Comparison of ENCODE assay signal across 29 cellular contexts in the genomic region with DNA sequence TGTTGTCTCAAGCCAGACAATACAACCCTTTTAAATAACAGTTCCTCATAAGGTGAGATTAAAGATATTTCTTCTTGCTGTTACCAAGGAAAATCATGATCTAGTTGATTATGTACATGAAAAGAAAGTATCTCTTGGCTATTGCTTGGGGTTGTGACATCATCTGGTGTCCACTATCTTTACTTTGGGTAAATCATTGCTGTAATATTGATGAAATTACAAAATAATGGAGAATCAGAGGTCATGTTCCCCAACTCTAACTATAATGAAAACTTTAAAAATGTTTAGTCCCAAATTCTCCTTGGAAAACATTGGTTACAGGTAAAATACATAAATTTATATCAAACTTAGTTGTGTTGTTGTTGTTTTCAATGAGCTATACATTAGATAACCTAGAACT.
"Had no signal": no experiment of that assay in that cellular context is flagged by ENCODE, and none has a peak within 500 bp of the region (broad histone marks: within the 10 kb centered on the region; RNA-seq: fewer than 3 reads in every experiment).

No MANE protein-coding gene starts in this region.

- H3K9me3 ChIP-seq: stomach, suprapubic skin, testis, thoracic aorta, thyroid gland, tibial artery, tibial nerve, transverse colon, upper lobe of left lung, upper lobe of right lung, uterus, vagina had no signal

- ATAC-seq: stimulated activated memory B cell treated with anti-CD40 and anti-IgM and Interleukin-4, amounts not matched to agents 10 μg/mL and 1 μg/mL and 100 μg/mL, for 72 hours; stimulated activated naive B cell treated with anti-CD40 and anti-IgM and Interleukin-4, amounts not matched to agents 10 μg/mL and 1 μg/mL and 100 μg/mL, for 72 hours; stimulated activated naive CD8-positive, alpha-beta T cell treated with anti-CD3 and anti-CD28 coated beads, Interleukin-15, amount 100 ng/mL, for 72 hours; stimulated activated naive CD8-positive, alpha-beta T cell treated with anti-CD3 and anti-CD28 coated beads, Interleukin-15, Interleukin-2, amounts not matched to agents 100 U/mL and 50 U/mL, for 24 hours; upper lobe of right lung had no signal

- DNase-seq: stimulated activated CD4-positive, alpha-beta T cell treated with anti-CD3 and anti-CD28 coated beads, Interleukin-2, amount 100 ng/mL, for 48 hours; stimulated activated CD4-positive, alpha-beta T cell treated with anti-CD3 and anti-CD28 coated beads, Interleukin-4, amount 100 ng/mL, for 1 hour; stimulated activated CD4-positive, alpha-beta T cell treated with anti-CD3 and anti-CD28 coated beads, Interleukin-4, amount 100 ng/mL, for 24 hours; stimulated activated CD4-positive, alpha-beta T cell treated with anti-CD3 and anti-CD28 coated beads, Interleukin-4, amount 100 ng/mL, for 4 hours; stimulated activated CD8-positive, alpha-beta memory T cell treated with anti-CD3 and anti-CD28 coated beads, Interleukin-4, amount 100 ng/mL, for 48 hours; stimulated activated naive B cell treated with anti-CD40 and anti-IgM and Interleukin-4, amounts not matched to agents 10 μg/mL and 1 μg/mL and 100 μg/mL, for 72 hours; stimulated activated naive CD4-positive, alpha-beta T cell; stimulated activated naive CD4-positive, alpha-beta T cell treated with Interleukin-2 at 50 U/mL for 16 hours; stimulated activated naive CD8-positive, alpha-beta T cell treated with anti-CD3 and anti-CD28 coated beads, Interleukin-15, amount 100 ng/mL, for 72 hours; stimulated activated naive CD8-positive, alpha-beta T cell treated with anti-CD3 and anti-CD28 coated beads, Interleukin-15, Interleukin-2, amounts not matched to agents 100 U/mL and 50 U/mL, for 24 hours; stomach; substantia nigra; testis; thyroid gland; tibial artery; transverse colon; trophoblast cell; upper lobe of left lung; upper lobe of right lung; uterus had no signal

- H3K27ac Mint-ChIP-seq: stimulated activated effector memory CD8-positive, alpha-beta T cell treated with anti-CD3 and anti-CD28 coated beads, Interleukin-12 subunit alpha, Interleukin-12 subunit beta, amount 100 ng/mL, for 72 hours; stimulated activated memory B cell treated with anti-CD40 and anti-IgM and Interleukin-4, amounts not matched to agents 10 μg/mL and 1 μg/mL and 100 μg/mL, for 72 hours; stimulated activated naive B cell treated with anti-CD40 and anti-IgM and Interleukin-4, amounts not matched to agents 10 μg/mL and 1 μg/mL and 100 μg/mL, for 72 hours; stimulated activated naive CD8-positive, alpha-beta T cell treated with anti-CD3 and anti-CD28 coated beads, Interleukin-15, amount 100 ng/mL, for 72 hours; stimulated activated naive CD8-positive, alpha-beta T cell treated with anti-CD3 and anti-CD28 coated beads, Interleukin-15, Interleukin-2, amounts not matched to agents 100 ng/mL and 50 ng/mL, for 24 hours; type B pancreatic cell had no signal

- H3K27me3 ChIP-seq: stomach, suprapubic skin, testis, thyroid gland, tibial artery, tibial nerve, transverse colon, upper lobe of left lung, upper lobe of right lung, uterus, vagina had no signal

- H3K4me3 Mint-ChIP-seq: stimulated activated effector memory CD8-positive, alpha-beta T cell treated with anti-CD3 and anti-CD28 coated beads, Interleukin-12 subunit alpha, Interleukin-12 subunit beta, amount 100 ng/mL, for 72 hours; stimulated activated memory B cell treated with anti-CD40 and anti-IgM and Interleukin-4, amounts not matched to agents 10 μg/mL and 1 μg/mL and 100 μg/mL, for 72 hours; stimulated activated naive B cell treated with anti-CD40 and anti-IgM and Interleukin-4, amounts not matched to agents 10 μg/mL and 1 μg/mL and 100 μg/mL, for 72 hours; stimulated activated naive CD8-positive, alpha-beta T cell treated with anti-CD3 and anti-CD28 coated beads, Interleukin-15, amount 100 ng/mL, for 72 hours; stimulated activated naive CD8-positive, alpha-beta T cell treated with anti-CD3 and anti-CD28 coated beads, Interleukin-15, Interleukin-2, amounts not matched to agents 100 ng/mL and 50 ng/mL, for 24 hours; type B pancreatic cell had no signal

- H3K4me3 ChIP-seq: stomach, suprapubic skin, testis, thoracic aorta, thyroid gland, tibial artery, tibial nerve, transverse colon, upper lobe of left lung, upper lobe of right lung, uterus, vagina had no signal

- H3K27me3 Mint-ChIP-seq: stimulated activated memory B cell treated with anti-CD40 and anti-IgM and Interleukin-4, amounts not matched to agents 10 μg/mL and 1 μg/mL and 100 μg/mL, for 72 hours; stimulated activated naive B cell treated with anti-CD40 and anti-IgM and Interleukin-4, amounts not matched to agents 10 μg/mL and 1 μg/mL and 100 μg/mL, for 72 hours; stimulated activated naive CD8-positive, alpha-beta T cell treated with anti-CD3 and anti-CD28 coated beads, Interleukin-15, amount 100 ng/mL, for 72 hours; stimulated activated naive CD8-positive, alpha-beta T cell treated with anti-CD3 and anti-CD28 coated beads, Interleukin-15, Interleukin-2, amounts not matched to agents 100 ng/mL and 50 ng/mL, for 24 hours had no signal

- H3K4me1 Mint-ChIP-seq: stimulated activated effector memory CD8-positive, alpha-beta T cell treated with anti-CD3 and anti-CD28 coated beads, Interleukin-12 subunit alpha, Interleukin-12 subunit beta, amount 100 ng/mL, for 72 hours; stimulated activated memory B cell treated with anti-CD40 and anti-IgM and Interleukin-4, amounts not matched to agents 10 μg/mL and 1 μg/mL and 100 μg/mL, for 72 hours; stimulated activated naive CD8-positive, alpha-beta T cell treated with anti-CD3 and anti-CD28 coated beads, Interleukin-15, amount 100 ng/mL, for 72 hours had no signal

- FAIRE-seq: urothelium cell line had no signal

- H3K36me3 ChIP-seq: stomach, suprapubic skin, thoracic aorta, thyroid gland, tibial artery, tibial nerve, transverse colon, upper lobe of left lung, upper lobe of right lung, uterus, vagina had no signal

- H3K27ac ChIP-seq: stomach, suprapubic skin, testis, thoracic aorta, thyroid gland, tibial artery, tibial nerve, transverse colon, upper lobe of left lung, upper lobe of right lung, uterus, vagina had no signal

- H3K4me1 ChIP-seq: stomach, suprapubic skin, testis, thyroid gland, tibial artery, tibial nerve, transverse colon, upper lobe of left lung, upper lobe of right lung, uterus, vagina had no signal

- H3K9me3 Mint-ChIP-seq: stimulated activated memory B cell treated with anti-CD40 and anti-IgM and Interleukin-4, amounts not matched to agents 10 μg/mL and 1 μg/mL and 100 μg/mL, for 72 hours; stimulated activated naive B cell treated with anti-CD40 and anti-IgM and Interleukin-4, amounts not matched to agents 10 μg/mL and 1 μg/mL and 100 μg/mL, for 72 hours; stimulated activated naive CD8-positive, alpha-beta T cell treated with anti-CD3 and anti-CD28 coated beads, Interleukin-15, Interleukin-2, amounts not matched to agents 100 ng/mL and 50 ng/mL, for 24 hours; type B pancreatic cell had no signal

- H3K36me3 Mint-ChIP-seq: stimulated activated effector memory CD8-positive, alpha-beta T cell treated with anti-CD3 and anti-CD28 coated beads, Interleukin-12 subunit alpha, Interleukin-12 subunit beta, amount 100 ng/mL, for 72 hours; stimulated activated memory B cell treated with anti-CD40 and anti-IgM and Interleukin-4, amounts not matched to agents 10 μg/mL and 1 μg/mL and 100 μg/mL, for 72 hours; stimulated activated naive B cell treated with anti-CD40 and anti-IgM and Interleukin-4, amounts not matched to agents 10 μg/mL and 1 μg/mL and 100 μg/mL, for 72 hours; type B pancreatic cell had no signal
